ENCODE assay signal across 18 cellular contexts in the genomic region with DNA sequence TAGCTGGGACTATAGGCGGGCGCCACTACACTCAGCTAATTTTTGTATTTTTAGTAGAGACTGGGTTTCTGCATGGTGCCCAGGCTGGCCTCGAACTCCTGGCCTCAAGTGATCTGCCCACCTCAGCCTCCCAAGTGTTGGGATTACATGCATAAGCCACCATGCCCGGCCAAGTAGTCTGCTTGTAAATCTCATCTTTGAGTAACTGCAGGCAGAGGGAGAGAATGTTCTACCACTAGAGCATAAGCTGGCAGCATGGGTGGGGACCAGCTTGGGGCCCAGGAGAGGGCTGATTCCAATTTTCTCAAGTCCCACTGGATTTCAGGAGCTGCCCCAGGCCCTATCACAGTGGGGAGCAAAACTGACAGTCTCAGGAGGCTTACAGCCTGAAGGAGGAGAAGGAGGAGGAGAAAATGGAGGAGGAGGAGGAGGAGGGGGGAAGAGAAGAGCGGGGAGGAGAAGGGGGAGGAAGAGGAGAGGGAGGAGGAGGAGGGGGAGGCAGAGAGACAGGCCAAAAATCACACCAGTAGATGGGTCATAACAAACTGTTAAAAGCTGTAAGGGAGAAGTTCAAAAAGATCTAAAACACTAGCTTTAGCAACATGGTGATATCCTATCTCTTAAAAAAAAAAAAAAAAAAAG.
DNase-seq lines count a peak whose midpoint lies in the region; ATAC-seq and TF ChIP-seq lines count a peak whose summit lies in the region.
"Had no signal": no experiment of that assay in that cellular context is flagged by ENCODE, and none has a peak within 500 bp of the region (broad histone marks: within the 10 kb centered on the region; RNA-seq: fewer than 3 reads in every experiment).

No MANE protein-coding gene starts in this region.

- peaks cover 17% of the 10 kb centered on the region for H3K4me1 Mint-ChIP-seq in chondrocyte (ENCODE audit: low read depth)
- H3K4me1 Mint-ChIP-seq in activated CD4-positive, alpha-beta T cell treated with anti-CD3 and anti-CD28 coated beads for 36 hours, result peaks cover 4% of the 10 kb centered on the region

- no peak overlapping the region for H3K9ac ChIP-seq in mesendoderm (ENCODE audit: low read length)
- H3K9ac ChIP-seq: GM23248 had no signal

- no peaks in the 10 kb centered on the region for H3K79me1 ChIP-seq in mesendoderm (ENCODE audit: low read length)

- no peaks in the 10 kb centered on the region for H3K36me3 Mint-ChIP-seq in chondrocyte (ENCODE audit: low read depth)
- no peaks in the 10 kb centered on the region for H3K36me3 Mint-ChIP-seq in activated CD4-positive, alpha-beta T cell treated with anti-CD3 and anti-CD28 coated beads for 36 hours (ENCODE audit: low read depth)
- H3K36me3 Mint-ChIP-seq: CD4-positive, alpha-beta memory T cell had no signal

- H2AK5ac ChIP-seq in mesendoderm (ENCODE audit: low read length), result no peak overlapping the region

- intact Hi-C loops in activated CD4-positive, alpha-beta T cell treated with anti-CD3 and anti-CD28 coated beads for 36 hours (cut with DNase I, micrococcal nuclease), result no loop called here

- no peak overlapping the region for H3K27ac ChIP-seq in mesendoderm (ENCODE audit: low read depth, low read length)
- H3K27ac ChIP-seq: A549, GM23248 had no signal

- peaks cover 3% of the 10 kb centered on the region for H3K9me3 Mint-ChIP-seq in chondrocyte (ENCODE audit: low read depth)
- no peaks in the 10 kb centered on the region for H3K9me3 Mint-ChIP-seq in activated CD4-positive, alpha-beta T cell treated with anti-CD3 and anti-CD28 coated beads for 36 hours (ENCODE audit: low read depth)
- H3K9me3 Mint-ChIP-seq: CD4-positive, alpha-beta memory T cell had no signal

- no peak overlapping the region for H4K8ac ChIP-seq in mesendoderm (ENCODE audit: low read depth, low read length)

- H4K5ac ChIP-seq in mesendoderm (ENCODE audit: low read length), result no peak overlapping the region

- CTCF ChIA-PET in activated CD4-positive, alpha-beta T cell treated with anti-CD3 and anti-CD28 coated beads for 36 hours (lab: Charles Lee), result interaction anchor here (0.6 to 4.4 kb wide), 3 partner anchors 8 to 108 kb away, joined by 3 to 60 read pairs (median 8); no protein-coding TSS in a partner anchor

- no peak overlapping the region for H3K4ac ChIP-seq in mesendoderm (ENCODE audit: low read depth, low read length)

- peaks cover 17% of the 10 kb centered on the region for H3K27me3 Mint-ChIP-seq in chondrocyte (ENCODE audit: low read depth)
- peaks cover 32% of the 10 kb centered on the region for H3K27me3 Mint-ChIP-seq in activated CD4-positive, alpha-beta T cell treated with anti-CD3 and anti-CD28 coated beads for 36 hours

- no peak overlapping the region for H2BK5ac ChIP-seq in mesendoderm (ENCODE audit: low read length)

- H3K79me2 ChIP-seq in mesendoderm (ENCODE audit: control insufficient read depth, insufficient read depth, low read length), result no peaks in the 10 kb centered on the region

- no CpG with 5 or more reads among the region's 5 CpGs for WGBS in mesendoderm (ENCODE audit: extremely low coverage, insufficient coverage, low lambda C conversion rate)

- no peaks in the 10 kb centered on the region for H3K36me3 ChIP-seq in mesendoderm (ENCODE audit: control insufficient read depth, insufficient read depth, low read length)

- POLR2A ChIA-PET in activated CD4-positive, alpha-beta T cell treated with anti-CD3 and anti-CD28 coated beads for 36 hours (lab: Charles Lee), result no interaction called here

- DNase-seq in ELF-1 (ENCODE audit: low read depth, low spot score) (peak; percentile 50), chondrocyte (ENCODE audit: low spot score) (peak; percentile 30), mesendoderm (peak; percentile 74), HuH-7.5 (ENCODE audit: low spot score) (no peak)
- no peak for DNase-seq in activated CD4-positive, alpha-beta T cell treated with anti-CD3 and anti-CD28 coated beads for 36 hours
- DNase-seq: 8988T; C1 segment of cervical spinal cord; Calu3; CD4-positive, alpha-beta memory T cell; COR-L47; DMS53; DMS79 treated with DMSO at 0.1 percent for 48 hours; GM23248; H7; HCEC 1CT had no signal

- no peak overlapping the region for H3K56ac ChIP-seq in mesendoderm (ENCODE audit: low read length)

- no peak overlapping the region for H3K18ac ChIP-seq in mesendoderm (ENCODE audit: low read length)

- H3K23ac ChIP-seq in mesendoderm (ENCODE audit: low read length), result no peak overlapping the region

- ATAC-seq in HG02938 (IDR thresholded peaks at IDR 0.05; ENCODE audit: unreplicated experiment), result no peak
- ATAC-seq in GM19467 (IDR thresholded peaks at IDR 0.05; ENCODE audit: unreplicated experiment), result no peak
- no peak for ATAC-seq in activated CD4-positive, alpha-beta T cell treated with anti-CD3 and anti-CD28 coated beads for 36 hours
- ATAC-seq: A549 had no signal

- peaks cover 2% of the 10 kb centered on the region for H3K4me1 ChIP-seq in mesendoderm (ENCODE audit: control insufficient read depth, low read depth, low read length)

- H3K4me3 Mint-ChIP-seq in chondrocyte (ENCODE audit: unreplicated experiment), result no peak overlapping the region
- no peak overlapping the region for H3K4me3 Mint-ChIP-seq in activated CD4-positive, alpha-beta T cell treated with anti-CD3 and anti-CD28 coated beads for 36 hours

- TF ChIP-seq CTCF in chondrocyte (IDR thresholded peaks at IDR 0.05), result no peak

- no peak overlapping the region for H3K27ac Mint-ChIP-seq in chondrocyte (ENCODE audit: unreplicated experiment)
- H3K27ac Mint-ChIP-seq in activated CD4-positive, alpha-beta T cell treated with anti-CD3 and anti-CD28 coated beads for 36 hours, result no peak overlapping the region
- H3K27ac Mint-ChIP-seq: CD4-positive, alpha-beta memory T cell had no signal

- no peak overlapping the region for H3K4me3 ChIP-seq in mesendoderm (ENCODE audit: low read length)
- H3K4me3 ChIP-seq: A549, GM23248 had no signal

- H3K4me2 ChIP-seq in mesendoderm (ENCODE audit: low read length), result no peak overlapping the region
- H3K4me2 ChIP-seq: A549 had no signal

- no peak overlapping the region for H2BK120ac ChIP-seq in mesendoderm (ENCODE audit: low read depth, low read length)

- no peak overlapping the region for H2BK15ac ChIP-seq in mesendoderm (replicated peaks; ENCODE audit: low read depth)

- peaks cover 10% of the 10 kb centered on the region for H3K27me3 ChIP-seq in mesendoderm (ENCODE audit: insufficient read depth, low read length, poor library complexity)

Comparison
In these comparisons a context has a peak if more than half of its experiments do, and no peak if none do; other contexts are left out.
1. DNase-seq: peak in ELF-1 (single experiment), chondrocyte (single experiment) and mesendoderm (single experiment); none in HuH-7.5 (single experiment) and activated CD4-positive, alpha-beta T cell treated with anti-CD3 and anti-CD28 coated beads for 36 hours (single experiment).